21 cellular contexts compared by ENCODE assay signal in genomic region chr18:50410894-50411293, GRCh38. TPM values are rescaled to one million over a fixed set of nuclear protein-coding genes. Genes with fewer than 3 reads are reported as not detected.
A peak's percentile ranks its signal among the peaks of the same experiment; 100 is the strongest.
DNase-seq lines count a peak whose midpoint lies in the region; ATAC-seq, FAIRE-seq and TF ChIP-seq lines count a peak whose summit lies in the region.
"Had no signal": no experiment of that assay in that cellular context is flagged by ENCODE, and none has a peak within 500 bp of the region (broad histone marks: within the 10 kb centered on the region; RNA-seq: fewer than 3 reads in every experiment).

No MANE protein-coding gene starts in this region.

- intact Hi-C loops in pancreas (cut with DNase I) = no loop called here

- FAIRE-seq in pancreas (lab: Jason Lieb, UNC) = no peak
- FAIRE-seq: A204.1, frontal cortex had no signal

- no peak overlapping the region for H3K27ac ChIP-seq in RWPE2 (ENCODE audit: poor library complexity, severe bottlenecking)
- H3K27ac ChIP-seq in pancreas = no peak overlapping the region
- H3K27ac ChIP-seq: KMS-11, psoas muscle, SJCRH30, upper lobe of right lung had no signal

- H3K36me3 ChIP-seq in RWPE2 (ENCODE audit: low read depth) (no peaks in the 10 kb centered on the region), pancreas (no peaks in the 10 kb centered on the region)
- H3K36me3 ChIP-seq: SJCRH30, upper lobe of right lung had no signal

- ATAC-seq in RWPE2 (ENCODE audit: low read depth) (peak; percentile 41; the same call in 1 of the 3 replicates), pancreas (peak; percentile 45 to 80 (median 78)), GM21515 (IDR thresholded peaks at IDR 0.05; ENCODE audit: unreplicated experiment) (no peak)
- ATAC-seq: CD8-positive, alpha-beta T cell; upper lobe of right lung had no signal

- H3K27me3 ChIP-seq in RWPE2 (ENCODE audit: insufficient read depth, poor library complexity, severe bottlenecking) (no peaks in the 10 kb centered on the region), pancreas (no peaks in the 10 kb centered on the region)
- H3K27me3 ChIP-seq: SJCRH30 had no signal

- H3K4me3 ChIP-seq in RWPE2 (ENCODE audit: severe bottlenecking) = no peak overlapping the region
- H3K4me3 ChIP-seq in pancreas = no peak overlapping the region
- H3K4me3 ChIP-seq: psoas muscle, SJCRH30, upper lobe of right lung had no signal

- no peaks in the 10 kb centered on the region for H3K4me1 ChIP-seq in RWPE2 (ENCODE audit: insufficient read depth, poor library complexity, severe bottlenecking)
- no peaks in the 10 kb centered on the region for H3K4me1 ChIP-seq in pancreas
- H3K4me1 ChIP-seq: psoas muscle, SJCRH30, upper lobe of right lung had no signal

- DNase-seq in SIG-M5 treated with dmso at 0.1 percent for 504 hours (lab: John Stamatoyannopoulos, UW; ENCODE audit: unreplicated experiment) = peak; percentile 15
- no peak for DNase-seq in SIG-M5 (lab: John Stamatoyannopoulos, UW)
- no peak for DNase-seq in RWPE2 (ENCODE audit: low spot score)
- peak; percentile 29 for DNase-seq in fibroblast of peridontal ligament (ENCODE audit: extremely low read depth)
- DNase-seq in pancreas = no peak
- DNase-seq in AML-193 (lab: John Stamatoyannopoulos, UW) = no peak
- no peak for DNase-seq in C1 segment of cervical spinal cord (lab: John Stamatoyannopoulos, UW)
- DNase-seq: activated CD4-positive, alpha-beta T cell treated with anti-CD3 and anti-CD28 coated beads for 48 hours; activated CD8-positive, alpha-beta memory T cell treated with anti-CD3 and anti-CD28 coated beads, Interleukin-2, amount 50 U/mL, for 48 hours; activated naive CD4-positive, alpha-beta T cell treated with anti-CD3 and anti-CD28 coated beads for 36 hours; CD8-positive, alpha-beta T cell; effector CD4-positive, alpha-beta T cell; NCI-H146; psoas muscle; SJCRH30; stimulated activated naive CD4-positive, alpha-beta T cell treated with Interleukin-2 at 50 U/mL for 16 hours; upper lobe of right lung had no signal

- no peak for TF ChIP-seq CTCF in RWPE2 (IDR thresholded peaks at IDR 0.05; ENCODE audit: poor library complexity, severe bottlenecking)
- TF ChIP-seq CTCF in pancreas (IDR thresholded peaks at IDR 0.05) = no peak

- no peaks in the 10 kb centered on the region for H3K9me3 ChIP-seq in RWPE2 (ENCODE audit: severe bottlenecking)
- H3K9me3 ChIP-seq in pancreas = no peaks in the 10 kb centered on the region
- H3K9me3 ChIP-seq: psoas muscle, SJCRH30, upper lobe of right lung had no signal

- WGBS in pancreas, 2 donors = 45 to 51% methylated on average over 1 of the region's 1 CpG

RNA-seq across cellular contexts. Expression of gene SKA1, which starts 36.0 kb away (rescaled TPM):
- under 1 TPM; 0.28 to 0.86 (median 0.44) TPM for total RNA-seq in pancreas
- polyA plus RNA-seq in pancreas = under 1 TPM; 0.05 to 0.15 TPM

Comparison
In these comparisons a context has a peak if more than half of its experiments do, and no peak if none do; other contexts are left out.
1. DNase-seq: peak in SIG-M5 treated with dmso at 0.1 percent for 504 hours (single experiment) and fibroblast of peridontal ligament (single experiment); none in SIG-M5 (single experiment), RWPE2 (single experiment), pancreas (0 of 6), AML-193 (0 of 2) and C1 segment of cervical spinal cord (0 of 14).